ENCODE assay signal across 8 cellular contexts in the genomic region with DNA sequence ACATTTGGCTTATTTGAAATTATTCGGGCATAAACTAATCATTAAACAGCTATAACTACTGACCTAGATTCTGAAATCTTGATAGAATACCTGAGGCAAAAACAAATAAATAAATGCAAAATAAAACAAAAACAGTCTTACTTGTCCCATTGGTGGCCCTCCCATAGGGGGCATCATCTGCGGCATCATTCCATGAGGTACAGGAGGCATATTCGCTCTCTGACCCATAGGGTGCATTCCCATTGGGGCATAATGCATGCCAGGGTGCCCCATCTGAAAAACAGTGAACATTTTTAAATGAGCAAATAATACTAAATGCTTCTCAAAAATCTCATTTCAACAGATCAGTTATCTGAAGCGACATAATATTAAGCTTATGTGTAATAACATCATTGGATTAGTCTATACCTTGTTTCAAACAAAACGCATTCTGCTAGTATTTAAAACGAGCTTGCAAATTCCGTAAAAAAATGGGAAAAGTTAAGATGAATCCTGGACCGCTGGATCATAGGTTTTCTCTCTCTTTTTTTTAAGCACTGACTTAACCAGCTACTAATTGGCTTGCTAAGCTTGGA. TPM values are rescaled to one million over a fixed set of nuclear protein-coding genes. Genes with fewer than 3 reads are reported as not detected.
DNase-seq lines count a peak whose midpoint lies in the region; ATAC-seq and TF ChIP-seq lines count a peak whose summit lies in the region.

No MANE protein-coding gene starts in this region.

- no peaks in the 10 kb centered on the region for H3K9me3 Mint-ChIP-seq in CD8-positive, alpha-beta memory T cell

- H3K9ac ChIP-seq in duodenal mucosa (ENCODE audit: low read depth in 1 of 2, low read length in 2 of 2) (peak overlapping the region; percentile 85 to 89), neural cell (ENCODE audit: low read length) (peak overlapping the region; percentile 92)

- no peak for TF ChIP-seq RAD21 in neural cell (conservative IDR thresholded peaks at IDR 0.05)

- peak overlapping the region; percentile 97 to 100 (median 99) for H3K4me3 Mint-ChIP-seq in CD8-positive, alpha-beta memory T cell

- H3K27ac ChIP-seq in CD8-positive, alpha-beta memory T cell (ENCODE audit: low read depth, low read length), result no peak overlapping the region
- no peak overlapping the region for H3K27ac ChIP-seq in SJCRH30
- H3K27ac ChIP-seq in duodenal mucosa (ENCODE audit: low read depth, low read length), result no peak overlapping the region
- peak overlapping the region; percentile 87 for H3K27ac ChIP-seq in neural cell (ENCODE audit: low read length)

- H2AFZ ChIP-seq in neural cell (ENCODE audit: low read depth, low read length), result no peak overlapping the region

- H3K36me3 Mint-ChIP-seq in CD8-positive, alpha-beta memory T cell, result peaks cover 0 to 62% (median 7%) of the 10 kb centered on the region in 3 donors

- H3K27ac Mint-ChIP-seq in CD8-positive, alpha-beta memory T cell, result peak overlapping the region; percentile 97 to 100 (median 99)

- CTCF ChIA-PET in CD8-positive, alpha-beta memory T cell (lab: Charles Lee), result interaction anchor here (1.3 to 1.6 kb wide), 2 partner anchors 8 to 28 kb away, joined by 3 to 4 read pairs; no protein-coding TSS in a partner anchor

- no peak for TF ChIP-seq EP300 in neural cell (conservative IDR thresholded peaks at IDR 0.05; ENCODE audit: poor library complexity, severe bottlenecking)

- no peaks in the 10 kb centered on the region for H3K9me3 ChIP-seq in CD8-positive, alpha-beta memory T cell (ENCODE audit: low read length)
- H3K9me3 ChIP-seq in SJCRH30 (replicated peaks) (no peaks in the 10 kb centered on the region), duodenal mucosa (ENCODE audit: control insufficient read depth in 1 of 2, low read length in 2 of 2) (no peaks in the 10 kb centered on the region), neural cell (ENCODE audit: low read length) (no peaks in the 10 kb centered on the region)

- peaks cover 4% of the 10 kb centered on the region for H4K20me1 ChIP-seq in neural cell (ENCODE audit: insufficient read depth)

- DNase-seq in CD8-positive, alpha-beta memory T cell, result peak in 3 of 5 donors; percentile 12 to 49 (median 17)
- DNase-seq in GM20000 (ENCODE audit: low spot score), result no peak
- peak; percentile 39 to 47 for DNase-seq in SJCRH30
- DNase-seq in NCI-H2107 (lab: John Stamatoyannopoulos, UW), result no peak

- H3K36me3 ChIP-seq in CD8-positive, alpha-beta memory T cell (ENCODE audit: insufficient read depth, low read length), result peaks cover 10% of the 10 kb centered on the region
- H3K36me3 ChIP-seq in SJCRH30 (peaks cover 40% of the 10 kb centered on the region), duodenal mucosa (ENCODE audit: control insufficient read depth in 1 of 2, insufficient read depth in 2 of 2, low read length in 2 of 2) (peaks cover 10 to 24% of the 10 kb centered on the region in 2 donors), neural cell (ENCODE audit: insufficient read depth, low read length) (peaks cover 5% of the 10 kb centered on the region)

- TF ChIP-seq CTCF in GM20000 (IDR thresholded peaks at IDR 0.05; ENCODE audit: extremely low read depth, missing control alignments) (peak; percentile 63), neural cell (IDR thresholded peaks at IDR 0.05; ENCODE audit: poor library complexity, severe bottlenecking) (peak; percentile 62)

- peaks cover 0 to 3% of the 10 kb centered on the region in 2 donors for H3K27me3 Mint-ChIP-seq in CD8-positive, alpha-beta memory T cell

- H3K4me1 Mint-ChIP-seq in CD8-positive, alpha-beta memory T cell, result peaks cover 64 to 83% (median 81%) of the 10 kb centered on the region in 3 donors

- H3K4me1 ChIP-seq in CD8-positive, alpha-beta memory T cell (ENCODE audit: insufficient read depth, low read length), result peaks cover 31% of the 10 kb centered on the region
- no peaks in the 10 kb centered on the region for H3K4me1 ChIP-seq in SJCRH30
- H3K4me1 ChIP-seq in duodenal mucosa (ENCODE audit: control insufficient read depth in 1 of 2, insufficient read depth in 2 of 2, low read length in 2 of 2), result peaks cover 31 to 32% of the 10 kb centered on the region in 2 donors

- no peak for ATAC-seq in GM21526 (IDR thresholded peaks at IDR 0.05; ENCODE audit: low FRiP score, unreplicated experiment)
- no peak for ATAC-seq in GM21515 (IDR thresholded peaks at IDR 0.05; ENCODE audit: unreplicated experiment)

- no peaks in the 10 kb centered on the region for H3K9me2 ChIP-seq in neural cell (ENCODE audit: insufficient read depth, low read length)

- H3K79me2 ChIP-seq in neural cell (replicated peaks; ENCODE audit: insufficient read depth, low read length), result peaks cover 79% of the 10 kb centered on the region

- H3F3A ChIP-seq in neural cell (ENCODE audit: insufficient read depth, low read length, poor library complexity, severe bottlenecking), result no peaks in the 10 kb centered on the region

- H3K4me2 ChIP-seq in neural cell (ENCODE audit: low read length), result peak overlapping the region; percentile 83

- POLR2A ChIA-PET in CD8-positive, alpha-beta memory T cell (lab: Charles Lee), result interaction anchor here (1.4 kb wide), 1 partner anchor 540 kb away, joined by 5 read pairs; the partner anchor contains the start of gene STAM2

- no peaks in the 10 kb centered on the region for H3K27me3 ChIP-seq in CD8-positive, alpha-beta memory T cell (ENCODE audit: insufficient read depth, low read length, poor library complexity, severe bottlenecking)
- no peaks in the 10 kb centered on the region for H3K27me3 ChIP-seq in SJCRH30
- no peaks in the 10 kb centered on the region for H3K27me3 ChIP-seq in duodenal mucosa (ENCODE audit: control insufficient read depth in 1 of 2, insufficient read depth in 2 of 2, low read length in 2 of 2)
- H3K27me3 ChIP-seq in neural cell (ENCODE audit: insufficient read depth, low read depth, low read length), result no peaks in the 10 kb centered on the region

- H3K4me3 ChIP-seq in CD8-positive, alpha-beta memory T cell (ENCODE audit: low read length), result peak overlapping the region; percentile 96
- H3K4me3 ChIP-seq in SJCRH30, result peak overlapping the region; percentile 88
- H3K4me3 ChIP-seq in duodenal mucosa (ENCODE audit: low read depth in 1 of 2, low read length in 2 of 2), result peak overlapping the region; percentile 90 to 100
- H3K4me3 ChIP-seq in neural cell (ENCODE audit: low read length), result peak overlapping the region; percentile 84

TF ChIP-seq in neural cell, 6 proteins besides CTCF, POLR2A, EP300 and RAD21:
- TF ChIP-seq TAF1 (IDR thresholded peaks at IDR 0.05; ENCODE audit: low read depth), result no peak
- no peak for TF ChIP-seq EZH2 (IDR thresholded peaks at IDR 0.05; ENCODE audit: borderline replicate concordance, insufficient read depth, low read length, poor library complexity, severe bottlenecking)
- TF ChIP-seq SMC3 (conservative IDR thresholded peaks at IDR 0.05; ENCODE audit: poor library complexity), result no peak
- TF ChIP-seq POLR2AphosphoS5 (IDR thresholded peaks at IDR 0.05), result no peak
- TF ChIP-seq REST (IDR thresholded peaks at IDR 0.05; ENCODE audit: borderline replicate concordance), result no peak
- no peak for TF ChIP-seq MXI1 (conservative IDR thresholded peaks at IDR 0.05; ENCODE audit: poor library complexity, severe bottlenecking)

RNA-seq across cellular contexts. Expression of gene PRPF40A, which starts 1.3 kb away (rescaled TPM):
- total RNA-seq in CD8-positive, alpha-beta memory T cell, result 100 to 1,000 TPM; 138 to 146 TPM
- 136 TPM for polyA plus RNA-seq in CD8-positive, alpha-beta memory T cell
- total RNA-seq in SJCRH30 (2014; rRNA removed; shearing (Covaris generic)), result 152 and 174 TPM in 2 replicates
- polyA plus RNA-seq in neural cell, result 81.9 and 105 TPM in 2 replicates
- 272 and 280 TPM in 2 replicates for polyA minus RNA-seq in neural cell

RNA-seq across cellular contexts. Expression of gene ARL6IP6, which starts 2.5 kb away (rescaled TPM):
- 10 to 100 TPM; 28.2 to 29.1 TPM for total RNA-seq in CD8-positive, alpha-beta memory T cell
- polyA plus RNA-seq in CD8-positive, alpha-beta memory T cell, result 31.7 TPM
- 35.8 and 46.8 TPM in 2 replicates for total RNA-seq in SJCRH30 (2014; rRNA removed; shearing (Covaris generic))
- 39.4 and 46.0 TPM in 2 replicates for polyA plus RNA-seq in neural cell
- 58.1 and 69.6 TPM in 2 replicates for polyA minus RNA-seq in neural cell

Comparison
In these comparisons a context has a peak if more than half of its experiments do, and no peak if none do; other contexts are left out.
1. DNase-seq: peak in CD8-positive, alpha-beta memory T cell (3 of 5) and SJCRH30 (2 of 2); none in GM20000 (single experiment) and NCI-H2107 (single experiment).
2. Peak in every context shown above with its lines, with median percentiles within 50 percentile points of each other: H3K4me3 ChIP-seq.